ENCODE assay signal across 21 cellular contexts in the genomic region with DNA sequence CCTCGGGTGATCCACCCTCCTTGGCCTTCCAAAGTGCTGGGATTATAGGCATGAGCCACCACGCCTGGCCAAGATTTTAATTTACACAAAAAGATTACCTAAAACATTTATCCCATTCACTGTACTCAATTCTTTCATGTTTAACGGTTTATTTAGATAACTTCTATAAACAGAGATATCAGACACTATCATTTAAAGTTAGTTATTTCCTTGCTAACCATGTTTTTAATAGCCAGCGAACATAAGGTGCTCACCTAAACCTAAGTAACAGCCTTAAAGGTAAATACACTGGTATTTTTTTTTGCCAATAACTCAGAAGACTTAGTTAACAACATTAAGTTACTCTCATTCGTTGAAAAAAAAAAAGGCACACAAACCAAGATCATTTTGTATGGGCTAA.
"Had no signal": no experiment of that assay in that cellular context is flagged by ENCODE, and none has a peak within 500 bp of the region (broad histone marks: within the 10 kb centered on the region; RNA-seq: fewer than 3 reads in every experiment).

No MANE protein-coding gene starts in this region.

- H3K27ac Mint-ChIP-seq: activated CD4-positive, alpha-beta T cell treated with anti-CD3 and anti-CD28 coated beads for 36 hours; activated CD8-positive, alpha-beta T cell treated with anti-CD3 and anti-CD28 coated beads for 36 hours; activated naive CD4-positive, alpha-beta T cell treated with anti-CD3 and anti-CD28 coated beads, Interleukin-2, amount 10 ng/mL, durations not matched to agents 7 days and 5 days; activated naive CD8-positive, alpha-beta T cell treated with anti-CD3 and anti-CD28 coated beads for 36 hours; activated T-cell treated with anti-CD3 and anti-CD28 coated beads, Interleukin-2, amount 50 U/mL, for 72 hours; activated T-helper 2 cell treated with anti-CD3 and anti-CD28 coated beads, Interferon-gamma antibody, Interleukin-2, Interleukin-4, amounts not matched to agents 10 μg/mL and 5 μg/mL and 100 μg/mL, durations not matched to agents 14 hours and 24 hours and 36 hours; T-helper 17 cell had no signal

- H3K4me1 Mint-ChIP-seq: activated CD4-positive, alpha-beta T cell treated with anti-CD3 and anti-CD28 coated beads for 36 hours; activated naive CD8-positive, alpha-beta T cell treated with anti-CD3 and anti-CD28 coated beads for 36 hours; T-helper 17 cell had no signal

- H3K4me3 Mint-ChIP-seq: activated CD4-positive, alpha-beta T cell treated with anti-CD3 and anti-CD28 coated beads for 36 hours; activated CD8-positive, alpha-beta T cell treated with anti-CD3 and anti-CD28 coated beads for 36 hours; activated naive CD4-positive, alpha-beta T cell treated with anti-CD3 and anti-CD28 coated beads, Interleukin-2, amount 10 ng/mL, durations not matched to agents 7 days and 5 days; activated naive CD8-positive, alpha-beta T cell treated with anti-CD3 and anti-CD28 coated beads for 36 hours; activated T-cell treated with anti-CD3 and anti-CD28 coated beads, Interleukin-2, amount 50 U/mL, for 72 hours; T-helper 17 cell had no signal

- FAIRE-seq: colon, RCC 7860 had no signal

- H3K27me3 ChIP-seq: brain microvascular endothelial cell had no signal

- H3K9me3 Mint-ChIP-seq: activated CD8-positive, alpha-beta T cell treated with anti-CD3 and anti-CD28 coated beads for 36 hours; activated naive CD4-positive, alpha-beta T cell treated with anti-CD3 and anti-CD28 coated beads, Interleukin-2, amount 10 ng/mL, durations not matched to agents 7 days and 5 days; activated naive CD8-positive, alpha-beta T cell treated with anti-CD3 and anti-CD28 coated beads for 36 hours; activated T-cell treated with anti-CD3 and anti-CD28 coated beads, Interleukin-2, amount 50 U/mL, for 72 hours; activated T-helper 2 cell treated with anti-CD3 and anti-CD28 coated beads, Interferon-gamma antibody, Interleukin-2, Interleukin-4, amounts not matched to agents 10 μg/mL and 5 μg/mL and 100 μg/mL, durations not matched to agents 14 hours and 24 hours and 36 hours had no signal

- H3K36me3 ChIP-seq: brain microvascular endothelial cell had no signal

- H3K27me3 Mint-ChIP-seq: activated CD4-positive, alpha-beta T cell treated with anti-CD3 and anti-CD28 coated beads for 36 hours; activated CD8-positive, alpha-beta T cell treated with anti-CD3 and anti-CD28 coated beads for 36 hours; activated naive CD4-positive, alpha-beta T cell treated with anti-CD3 and anti-CD28 coated beads, Interleukin-2, amount 10 ng/mL, durations not matched to agents 7 days and 5 days; activated naive CD8-positive, alpha-beta T cell treated with anti-CD3 and anti-CD28 coated beads for 36 hours; T-helper 17 cell had no signal

- ATAC-seq: activated CD4-positive, alpha-beta T cell treated with anti-CD3 and anti-CD28 coated beads for 36 hours; activated CD8-positive, alpha-beta T cell treated with anti-CD3 and anti-CD28 coated beads for 36 hours; activated T-cell treated with anti-CD3 and anti-CD28 coated beads, Interleukin-2, amount 50 U/mL, for 72 hours; PC-3; T-helper 17 cell had no signal

- H3K27ac ChIP-seq: brain microvascular endothelial cell had no signal

- H3K36me3 Mint-ChIP-seq: activated naive CD4-positive, alpha-beta T cell treated with anti-CD3 and anti-CD28 coated beads, Interleukin-2, amount 10 ng/mL, durations not matched to agents 7 days and 5 days had no signal

- DNase-seq: activated CD4-positive, alpha-beta T cell treated with anti-CD3 and anti-CD28 coated beads for 36 hours; activated CD8-positive, alpha-beta memory T cell treated with anti-CD3 and anti-CD28 coated beads, Interleukin-2, amount 50 U/mL, for 4 hours; activated CD8-positive, alpha-beta T cell treated with anti-CD3 and anti-CD28 coated beads for 36 hours; activated gamma-delta T cell treated with Interleukin-2 at 50 U/mL for 16 hours; activated naive CD4-positive, alpha-beta T cell treated with anti-CD3 and anti-CD28 coated beads, Interleukin-2, amount 10 ng/mL, durations not matched to agents 7 days and 5 days; activated naive CD8-positive, alpha-beta T cell treated with anti-CD3 and anti-CD28 coated beads for 36 hours; activated T-cell treated with anti-CD3 and anti-CD28 coated beads, Interleukin-2, amount 50 U/mL, for 72 hours; brain microvascular endothelial cell; cerebellar nuclear complex; NCI-H1048; NCI-H146; NCI-H2029; NCI-H510A treated with DMSO at 0.1 percent for 48 hours; NCI-H69; PC-3; SHP77 treated with DMSO at 0.1 percent for 48 hours; T-helper 17 cell; T-helper 9 cell had no signal
